Comparison of ENCODE assay signal across 22 cellular contexts in the genomic region with DNA sequence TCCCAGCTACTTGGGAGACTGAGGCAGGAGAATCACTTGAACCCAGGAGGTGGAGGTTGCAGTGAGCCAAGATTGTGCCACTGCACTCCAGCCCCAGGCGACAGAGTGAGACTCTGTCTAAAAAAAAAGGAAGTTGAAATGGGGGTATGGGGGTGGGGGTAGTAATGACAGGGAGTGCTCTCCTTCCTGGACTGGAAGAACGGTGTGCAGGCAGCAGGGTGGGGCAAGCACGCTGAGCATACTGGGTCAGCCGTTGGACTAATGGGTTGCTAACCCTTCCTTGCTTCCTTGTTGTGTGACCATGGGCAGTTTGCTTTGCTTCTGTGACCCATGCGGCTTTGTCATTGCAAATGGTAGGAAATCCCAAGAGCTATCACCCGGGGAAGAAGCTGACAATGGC. TPM values are rescaled to one million over a fixed set of nuclear protein-coding genes. Genes with fewer than 3 reads are reported as not detected.
DNase-seq lines count a peak whose midpoint lies in the region; ATAC-seq and TF ChIP-seq lines count a peak whose summit lies in the region.
"Had no signal": no experiment of that assay in that cellular context is flagged by ENCODE, and none has a peak within 500 bp of the region (broad histone marks: within the 10 kb centered on the region; RNA-seq: fewer than 3 reads in every experiment).

No MANE protein-coding gene starts in this region.

- H3K4me1 ChIP-seq in CD8-positive, alpha-beta memory T cell (ENCODE audit: insufficient read depth, low read length), result no peaks in the 10 kb centered on the region
- H3K4me1 ChIP-seq in colonic mucosa (no peaks in the 10 kb centered on the region), sigmoid colon (no peaks in the 10 kb centered on the region)

- peak overlapping the region; percentile 27 for H3K27ac ChIP-seq in CD8-positive, alpha-beta memory T cell (ENCODE audit: low read depth, low read length)
- H3K27ac ChIP-seq in colonic mucosa, result no peak overlapping the region
- no peak overlapping the region for H3K27ac ChIP-seq in sigmoid colon
- H3K27ac ChIP-seq: C4-2B had no signal

- CTCF ChIA-PET in CD8-positive, alpha-beta memory T cell (lab: Charles Lee), result no interaction called here

- H3K9ac ChIP-seq in colonic mucosa (ENCODE audit: low read depth in 2 of 2, low read length in 2 of 2), result no peak overlapping the region

- H3K4me3 Mint-ChIP-seq in CD8-positive, alpha-beta memory T cell, result no peak overlapping the region
- H3K4me3 Mint-ChIP-seq: activated T-cell treated with anti-CD3 and anti-CD28 coated beads, Interleukin-2, amount 50 U/mL, for 24 hours; stimulated activated memory B cell treated with anti-CD40 and anti-IgM and Interleukin-4, amounts not matched to agents 10 μg/mL and 1 μg/mL and 100 μg/mL, for 72 hours had no signal

- no peaks in the 10 kb centered on the region for H3K4me1 Mint-ChIP-seq in CD8-positive, alpha-beta memory T cell

- H3K27me3 Mint-ChIP-seq in CD8-positive, alpha-beta memory T cell, result no peaks in the 10 kb centered on the region
- H3K27me3 Mint-ChIP-seq: activated T-cell treated with anti-CD3 and anti-CD28 coated beads, Interleukin-2, amount 50 U/mL, for 24 hours; stimulated activated memory B cell treated with anti-CD40 and anti-IgM and Interleukin-4, amounts not matched to agents 10 μg/mL and 1 μg/mL and 100 μg/mL, for 72 hours had no signal

- no peak for TF ChIP-seq POLR2A in sigmoid colon (IDR thresholded peaks at IDR 0.05)

- 31 to 46% methylated on average over 6 of the region's 6 CpGs for WGBS in sigmoid colon, 2 donors

- H3K27me3 ChIP-seq in CD8-positive, alpha-beta memory T cell (ENCODE audit: insufficient read depth, low read length, poor library complexity, severe bottlenecking), result no peaks in the 10 kb centered on the region
- H3K27me3 ChIP-seq in colonic mucosa (no peaks in the 10 kb centered on the region), sigmoid colon (no peaks in the 10 kb centered on the region)
- H3K27me3 ChIP-seq: MG63 had no signal

- no peaks in the 10 kb centered on the region for H3K36me3 ChIP-seq in CD8-positive, alpha-beta memory T cell (ENCODE audit: insufficient read depth, low read length)
- H3K36me3 ChIP-seq in colonic mucosa (no peaks in the 10 kb centered on the region), sigmoid colon (peaks cover 0 to 7% (median 0%) of the 10 kb centered on the region in 4 donors)
- H3K36me3 ChIP-seq: MG63 had no signal

- no peak for DNase-seq in CD8-positive, alpha-beta memory T cell
- peak; percentile 96 for DNase-seq in NOMO-1 treated with dmso at 0.1 percent for 144 hours (lab: John Stamatoyannopoulos, UW; ENCODE audit: unreplicated experiment)
- DNase-seq in colonic mucosa, result peak; percentile 60
- peak; percentile 36 for DNase-seq in sigmoid colon
- no peak for DNase-seq in activated CD4-positive, alpha-beta T cell treated with anti-CD3 and anti-CD28 coated beads for 1 hour
- DNase-seq: ACHN; activated T-cell treated with anti-CD3 and anti-CD28 coated beads, Interleukin-2, amount 50 U/mL, for 24 hours; DMS153; glutamatergic neuron; kidney glomerular epithelial cell; MG63; NCI-H524; nucleus accumbens; stimulated activated CD4-positive, alpha-beta T cell treated with anti-CD3 and anti-CD28 coated beads, Interleukin-4, amount 100 ng/mL, for 1 hour; T1000 had no signal

- ATAC-seq in GM19452 (IDR thresholded peaks at IDR 0.05; ENCODE audit: unreplicated experiment) (no peak), GM21737 (IDR thresholded peaks at IDR 0.05; ENCODE audit: unreplicated experiment) (no peak), HG03439 (IDR thresholded peaks at IDR 0.05; ENCODE audit: unreplicated experiment) (no peak)
- ATAC-seq: SK-N-SH treated with all-trans-retinoic acid at 6 μM for 48 hours; stimulated activated memory B cell treated with anti-CD40 and anti-IgM and Interleukin-4, amounts not matched to agents 10 μg/mL and 1 μg/mL and 100 μg/mL, for 72 hours had no signal

- no peaks in the 10 kb centered on the region for H3K9me3 Mint-ChIP-seq in CD8-positive, alpha-beta memory T cell
- H3K9me3 Mint-ChIP-seq: activated T-cell treated with anti-CD3 and anti-CD28 coated beads, Interleukin-2, amount 50 U/mL, for 24 hours; stimulated activated memory B cell treated with anti-CD40 and anti-IgM and Interleukin-4, amounts not matched to agents 10 μg/mL and 1 μg/mL and 100 μg/mL, for 72 hours had no signal

- peaks cover 0 to 6% (median 0%) of the 10 kb centered on the region in 3 donors for H3K36me3 Mint-ChIP-seq in CD8-positive, alpha-beta memory T cell

- no peaks in the 10 kb centered on the region for H3K9me3 ChIP-seq in CD8-positive, alpha-beta memory T cell (ENCODE audit: low read length)
- H3K9me3 ChIP-seq in colonic mucosa, result no peaks in the 10 kb centered on the region
- H3K9me3 ChIP-seq in sigmoid colon, result no peaks in the 10 kb centered on the region
- H3K9me3 ChIP-seq: MG63 had no signal

- H3K27ac Mint-ChIP-seq in CD8-positive, alpha-beta memory T cell, result peak overlapping the region in 2 of 8 donors; percentile 45 to 88
- H3K27ac Mint-ChIP-seq: activated T-cell treated with anti-CD3 and anti-CD28 coated beads, Interleukin-2, amount 50 U/mL, for 24 hours; stimulated activated memory B cell treated with anti-CD40 and anti-IgM and Interleukin-4, amounts not matched to agents 10 μg/mL and 1 μg/mL and 100 μg/mL, for 72 hours had no signal

- TF ChIP-seq CTCF in colonic mucosa (IDR thresholded peaks at IDR 0.05) (no peak), sigmoid colon (IDR thresholded peaks at IDR 0.05) (no peak)

- no peak for TF ChIP-seq EP300 in sigmoid colon (IDR thresholded peaks at IDR 0.05)

- POLR2A ChIA-PET in CD8-positive, alpha-beta memory T cell (lab: Charles Lee), result no interaction called here

- intact Hi-C loops in colonic mucosa (cut with DNase I), result no loop called here
- intact Hi-C loops in sigmoid colon (cut with DNase I), result no loop called here

- H3K4me3 ChIP-seq in CD8-positive, alpha-beta memory T cell (ENCODE audit: low read length), result no peak overlapping the region
- H3K4me3 ChIP-seq in colonic mucosa (no peak overlapping the region), sigmoid colon (no peak overlapping the region)
- H3K4me3 ChIP-seq: MG63, smooth muscle cell had no signal

RNA-seq across cellular contexts. Expression of a gene that starts 16.5 kb away (rescaled TPM):
- 10 to 100 TPM; 15.1 to 17.5 TPM for total RNA-seq in CD8-positive, alpha-beta memory T cell
- 3.0 TPM for polyA plus RNA-seq in CD8-positive, alpha-beta memory T cell
- total RNA-seq in colonic mucosa (10 to 100 TPM; 23.6 to 34.1 TPM), sigmoid colon (10 to 100 TPM; 12.8 to 31.9 (median 16.2) TPM)
- 10 to 100 TPM in 1 of 3 donors, 1 to 10 TPM in 2; 6.7 to 19.7 (median 7.2) TPM for polyA plus RNA-seq in sigmoid colon

RNA-seq across cellular contexts. Expression of a gene that starts 16.7 kb away (rescaled TPM):
- 10 to 100 TPM; 60.4 to 62.7 TPM for total RNA-seq in CD8-positive, alpha-beta memory T cell
- 58.6 TPM for polyA plus RNA-seq in CD8-positive, alpha-beta memory T cell
- 10 to 100 TPM; 40.1 to 67.8 TPM for total RNA-seq in colonic mucosa
- total RNA-seq in sigmoid colon, result 10 to 100 TPM; 35.0 to 74.2 (median 44.6) TPM
- 10 to 100 TPM in 2 of 3 donors, 1 to 10 TPM in 1; 9.0 to 37.5 (median 15.0) TPM for polyA plus RNA-seq in sigmoid colon

Comparison
In these comparisons a context has a peak if more than half of its experiments do, and no peak if none do; other contexts are left out.
1. DNase-seq: peak in NOMO-1 treated with dmso at 0.1 percent for 144 hours (single experiment), colonic mucosa (single experiment) and sigmoid colon (single experiment); none in CD8-positive, alpha-beta memory T cell (0 of 5) and activated CD4-positive, alpha-beta T cell treated with anti-CD3 and anti-CD28 coated beads for 1 hour (single experiment).